8 cellular contexts compared by ENCODE assay signal in genomic region chr22:16891892-16892291, GRCh38.
DNase-seq lines count a peak whose midpoint lies in the region; ATAC-seq, FAIRE-seq and TF ChIP-seq lines count a peak whose summit lies in the region.
"Not testable (repeated sequence)": the region's sequence is repeated elsewhere in the genome, so short reads cannot be mapped to it uniquely, and the experiment has no call there.

No MANE protein-coding gene starts in this region.

- not testable (repeated sequence) for H3K79me2 ChIP-seq in HepG2 (ENCODE audit: insufficient read depth, low read length)

- intact Hi-C loops in A673 (cut with micrococcal nuclease; ENCODE audit: unreplicated experiment): loop anchor here (5.0 kb wide), 1 partner anchor 120 kb away; no protein-coding TSS in a partner anchor
- intact Hi-C loops in Panc1 (cut with micrococcal nuclease; ENCODE audit: unreplicated experiment); body of pancreas (cut with DNase I); esophagus muscularis mucosa (cut with DNase I); stomach (cut with DNase I; ENCODE audit: low total_unique reads): not testable (repeated sequence)
- intact Hi-C loops in HepG2 (cut with micrococcal nuclease; ENCODE audit: unreplicated experiment): loop anchor here (5.0 kb wide), 1 partner anchor 120 kb away; no protein-coding TSS in a partner anchor

- BruUV-seq in A673 (replicated peaks; lab: Mats Ljungman, UMichigan); Panc1 (replicated peaks; lab: Mats Ljungman, UMichigan); HepG2 (replicated peaks; lab: Mats Ljungman, UMichigan): not testable (repeated sequence)

- not testable (repeated sequence) for H3K27ac ChIP-seq in A673 (ENCODE audit: low read depth, low read length, poor library complexity, severe bottlenecking); Panc1 (ENCODE audit: low read length); body of pancreas; esophagus muscularis mucosa (replicated peaks in 1 of 4); HepG2 (ENCODE audit: extremely low read length, insufficient read depth, low read length); neutrophil; stomach

- not testable (repeated sequence) for DNase-seq in A673 (ENCODE audit: low spot score); GM13977 (ENCODE audit: low spot score); Panc1 (ENCODE audit: low read depth, low spot score); body of pancreas; esophagus muscularis mucosa (ENCODE audit: extremely low spot score); HepG2 (ENCODE audit: low spot score); stomach

- CTCF ChIA-PET in A673 (lab: Charles Lee); Panc1 (lab: Charles Lee): not testable (repeated sequence)
- CTCF ChIA-PET in HepG2 (lab: Yijun Ruan, JAX; ENCODE audit: low intra/inter-chr PET ratio, low total read pairs): interaction anchor here (1.1 kb wide), 1 partner anchor 117 kb away, joined by 8 read pairs; no protein-coding TSS in a partner anchor

- not testable (repeated sequence) for TF ChIP-seq RAD21 in HepG2 (CRISPR knock-in tag; IDR thresholded peaks at IDR 0.05)

- H4K20me1 ChIP-seq in HepG2 (ENCODE audit: insufficient read depth, low read length): not testable (repeated sequence)

- not testable (repeated sequence) for H3K36me3 ChIP-seq in A673 (ENCODE audit: insufficient read depth, low read length, poor library complexity, severe bottlenecking); Panc1 (ENCODE audit: control insufficient read depth, insufficient read depth, low read length); body of pancreas (replicated peaks in 1 of 2; ENCODE audit: insufficient read depth in 1 of 2, low read depth in 2 of 2); esophagus muscularis mucosa; HepG2 (replicated peaks in 1 of 2; ENCODE audit: control insufficient read depth in 1 of 2, insufficient read depth in 2 of 2, low read length in 2 of 2); neutrophil; stomach

- H3K4me2 ChIP-seq in HepG2 (ENCODE audit: low read depth, low read length): not testable (repeated sequence)

- H2AFZ ChIP-seq in HepG2 (ENCODE audit: low read length): not testable (repeated sequence)

- POLR2A ChIA-PET in A673 (lab: Charles Lee; ENCODE audit: low non-redundant PET); Panc1 (lab: Charles Lee); HepG2 (lab: Yijun Ruan, JAX): not testable (repeated sequence)

- TF ChIP-seq POLR2A in body of pancreas (IDR thresholded peaks at IDR 0.05); esophagus muscularis mucosa (IDR thresholded peaks at IDR 0.05; ENCODE audit: low read depth); HepG2 (IDR thresholded peaks at IDR 0.05; ENCODE audit: insufficient read depth in 1 of 2, low read depth in 2 of 2, low read length in 2 of 2); stomach (IDR thresholded peaks at IDR 0.05): not testable (repeated sequence)

- not testable (repeated sequence) for TF ChIP-seq EP300 in esophagus muscularis mucosa (IDR thresholded peaks at IDR 0.05); HepG2 (IDR thresholded peaks at IDR 0.05; ENCODE audit: low read depth in 2 of 2, low read length in 2 of 2); HepG2 (CRISPR knock-in tag; IDR thresholded peaks at IDR 0.05; ENCODE audit: borderline replicate concordance); stomach (IDR thresholded peaks at IDR 0.05)

- in situ Hi-C loops in GM13977 (cut with MboI; ENCODE audit: low pct_unique_long_range_greater_than_20kb, low sequenced_read_pairs, unreplicated experiment); Panc1 (cut with HindIII; ENCODE audit: low pct_unique_long_range_greater_than_20kb, low sequenced_read_pairs); HepG2 (cut with HindIII; ENCODE audit: extremely low pct_ligation_motif_present, low pct_unique_long_range_greater_than_20kb): not testable (repeated sequence)

- H3K4me1 ChIP-seq in A673 (ENCODE audit: insufficient read depth, low read length, poor library complexity, severe bottlenecking); Panc1 (ENCODE audit: control insufficient read depth, insufficient read depth, low read length); body of pancreas; esophagus muscularis mucosa; HepG2 (ENCODE audit: insufficient read depth, low read length); neutrophil (ENCODE audit: control insufficient read depth in 1 of 2, insufficient read depth in 1 of 2, low read depth in 1 of 2, low read length in 1 of 2); stomach: not testable (repeated sequence)

- 1 to 2% methylated on average over 4 of the region's 4 CpGs for WGBS in body of pancreas, 2 donors
- under 1% methylated on average over 4 of the region's 4 CpGs for WGBS in esophagus muscularis mucosa
- 2% methylated on average over 4 of the region's 4 CpGs for WGBS in HepG2 (ENCODE audit: low lambda C conversion rate)
- 1 to 3% (median 1%) methylated on average over 3 to 4 of the region's 4 CpGs for WGBS in stomach, 5 donors

- peak; percentile 39; the same call in 1 of the 2 replicates for TF ChIP-seq CTCF in A673 (conservative IDR thresholded peaks at IDR 0.05; ENCODE audit: low read depth, low read length)
- TF ChIP-seq CTCF in GM13977 (IDR thresholded peaks at IDR 0.05; ENCODE audit: extremely low read depth, insufficient read depth, missing control alignments): peak; percentile 11
- TF ChIP-seq CTCF in Panc1 (IDR thresholded peaks at IDR 0.05): peak; percentile 22; the same call in 1 of the 2 replicates
- TF ChIP-seq CTCF in body of pancreas (IDR thresholded peaks at IDR 0.05): peak in 6 of 7 experiments; percentile 23 to 49 (median 44)
- peak; percentile 34 to 45 (median 41) for TF ChIP-seq CTCF in esophagus muscularis mucosa (IDR thresholded peaks at IDR 0.05)
- peak; percentile 21; the same call in 1 of the 2 replicates for TF ChIP-seq CTCF in HepG2 (CRISPR knock-in tag; IDR thresholded peaks at IDR 0.05)
- TF ChIP-seq CTCF in neutrophil (IDR thresholded peaks at IDR 0.05): peak; percentile 49
- peak in 4 of 7 experiments; percentile 17 to 29 (median 22) for TF ChIP-seq CTCF in stomach (IDR thresholded peaks at IDR 0.05)

- H3K27me3 ChIP-seq in A673 (replicated peaks; ENCODE audit: insufficient read depth, low read depth, low read length, poor library complexity); Panc1 (ENCODE audit: control insufficient read depth, insufficient read depth, low read length); body of pancreas; esophagus muscularis mucosa; HepG2 (ENCODE audit: control insufficient read depth in 1 of 2, insufficient read depth in 2 of 2, low read length in 2 of 2); neutrophil; stomach: not testable (repeated sequence)

- FAIRE-seq in HepG2 (lab: Jason Lieb, UNC): not testable (repeated sequence)

- H3K9ac ChIP-seq in HepG2 (ENCODE audit: insufficient read depth, low read depth, low read length): not testable (repeated sequence)

- H3K4me3 ChIP-seq in A673 (ENCODE audit: low read depth, low read length, poor library complexity, severe bottlenecking); Panc1 (ENCODE audit: low read depth in 2 of 2, low read length in 2 of 2); body of pancreas; esophagus muscularis mucosa; HepG2 (replicated peaks in 1 of 3; ENCODE audit: insufficient read depth in 1 of 3, low read depth in 2 of 3, low read length in 3 of 3); neutrophil (ENCODE audit: low read depth in 1 of 2, low read length in 1 of 2); stomach: not testable (repeated sequence)

- not testable (repeated sequence) for H3K9me3 ChIP-seq in A673 (ENCODE audit: low read depth, low read length, poor library complexity, severe bottlenecking); Panc1 (ENCODE audit: control insufficient read depth, insufficient read depth, low read depth, low read length); body of pancreas; esophagus muscularis mucosa; HepG2 (ENCODE audit: low read length); neutrophil; stomach

- ATAC-seq in Panc1, body of pancreas, HepG2: not testable (repeated sequence)

TF ChIP-seq in HepG2, 621 proteins besides CTCF, POLR2A, EP300 and RAD21:
- TF ChIP-seq STAG1 (CRISPR knock-in tag; IDR thresholded peaks at IDR 0.05): peak; percentile 42
